ENCODE assay signal across 8 cellular contexts in genomic region chr12:110281549-110282342, GRCh38. TPM values are rescaled to one million over a fixed set of nuclear protein-coding genes. Genes with fewer than 3 reads are reported as not detected.
DNase-seq lines count a peak whose midpoint lies in the region; ATAC-seq, FAIRE-seq and TF ChIP-seq lines count a peak whose summit lies in the region.

No MANE protein-coding gene starts in this region.

- no peak for FAIRE-seq in H1 (lab: Jason Lieb, UNC)

- H4K5ac ChIP-seq in H1 (ENCODE audit: insufficient read length, low read depth, low read length): peak overlapping the region; percentile 99

- peak overlapping the region; percentile 99 for H2BK5ac ChIP-seq in H1 (ENCODE audit: low read depth, low read length)

- peaks cover 24 to 49% of the 10 kb centered on the region in 2 experiments for H3K79me2 ChIP-seq in H1 (ENCODE audit: control insufficient read depth in 1 of 2, insufficient read depth in 2 of 2, low read length in 2 of 2)

- H2BK12ac ChIP-seq in H1 (ENCODE audit: low read depth, low read length): peak overlapping the region; percentile 80; the same call in 1 of the 2 replicates

- 2% methylated on average over 55 of the region's 83 CpGs; no CpG with 5 or more reads in 1 of the 2 experiments for WGBS in H1 (ENCODE audit: extremely low coverage in 1 of 2, insufficient coverage in 1 of 2, insufficient read length in 1 of 2, insufficient replicate concordance in 2 of 2, low coverage in 1 of 2, low lambda C conversion rate in 2 of 2, missing lambda C conversion rate in 1 of 2), 2 experiments

- peaks cover 0 to 3% (median 1%) of the 10 kb centered on the region in 4 experiments; a peak in 2 of 7 replicates for H3K27me3 ChIP-seq in H1 (replicated peaks in 1 of 4; ENCODE audit: control insufficient read depth in 3 of 4, extremely low read depth in 1 of 4, insufficient read depth in 3 of 4, low read length in 3 of 4)
- H3K27me3 ChIP-seq in mononuclear cell (ENCODE audit: insufficient read depth, low read length): no peaks in the 10 kb centered on the region

- H3K14ac ChIP-seq in H1 (ENCODE audit: insufficient read length): peak overlapping the region; percentile 37

- TF ChIP-seq EP300 in H1 (IDR thresholded peaks at IDR 0.05; ENCODE audit: borderline replicate concordance in 1 of 2, low read depth in 2 of 2, low read length in 2 of 2): no peak

- H3K18ac ChIP-seq in H1 (ENCODE audit: extremely low read depth, low read length): peak overlapping the region; percentile 98

- H3K9ac ChIP-seq in H1 (replicated peaks in 1 of 4; ENCODE audit: extremely low read depth in 1 of 4, low read depth in 3 of 4, low read length in 3 of 4): peak overlapping the region; percentile 89 to 99 (median 98)

- DNase-seq in SHP77 (lab: John Stamatoyannopoulos, UW): peak; percentile 66 to 68
- no peak for DNase-seq in SHP77 treated with DMSO at 0.1 percent for 48 hours (lab: John Stamatoyannopoulos, UW)
- DNase-seq in NCI-H2227 treated with DMSO at 0.1 percent for 48 hours (lab: John Stamatoyannopoulos, UW): peak; percentile 59
- peak; percentile 81 for DNase-seq in activated CD8-positive, alpha-beta memory T cell treated with anti-CD3 and anti-CD28 coated beads for 24 hours
- DNase-seq in H1 (ENCODE audit: low read depth in 1 of 2, low spot score in 2 of 2): peak in 1 of 2 experiments; percentile 72
- DNase-seq in stimulated activated CD8-positive, alpha-beta memory T cell treated with anti-CD3 and anti-CD28 coated beads, Interleukin-4, amount 100 ng/mL, for 24 hours (ENCODE audit: low read depth): peak; percentile 37

- no peaks in the 10 kb centered on the region; the same call in 1 of the 2 replicates for H3K79me1 ChIP-seq in H1 (ENCODE audit: low read depth, low read length)

- POLR2A ChIA-PET in H1 (lab: Charles Lee; ENCODE audit: partially characterized antibody): interaction anchor here (0.8 to 4.5 kb wide), 30 partner anchors 9 to 282 kb away, joined by 3 to 41 read pairs (median 4); partner anchors contain the start of genes ANKRD13A, FAM216A, GPN3 and IFT81

- ATAC-seq in HG02798 (IDR thresholded peaks at IDR 0.05; ENCODE audit: poor library complexity, unreplicated experiment): peak; percentile 41

- peaks cover 10 to 18% of the 10 kb centered on the region in 2 experiments for H4K20me1 ChIP-seq in H1 (replicated peaks in 1 of 2; ENCODE audit: control insufficient read depth in 1 of 2, insufficient read depth in 2 of 2, low read length in 2 of 2)

- CTCF ChIA-PET in H1 (lab: Charles Lee; ENCODE audit: partially characterized antibody): interaction anchor here (1.1 to 1.3 kb wide), 3 partner anchors 11 to 49 kb away, joined by 3 to 6 read pairs (median 4); no protein-coding TSS in a partner anchor

- peak overlapping the region; percentile 63 for H2BK120ac ChIP-seq in H1 (replicated peaks; ENCODE audit: low read depth, low read length)

- peak overlapping the region; percentile 97; the same call in 1 of the 2 replicates for H4K8ac ChIP-seq in H1 (ENCODE audit: extremely low read depth, insufficient read depth, low read length)

- H3K4me1 ChIP-seq in H1 (replicated peaks in 1 of 4; ENCODE audit: control insufficient read depth in 3 of 4, insufficient read depth in 4 of 4, low read length in 3 of 4) (peaks cover 4 to 13% (median 8%) of the 10 kb centered on the region in 4 experiments; a peak in 5 of 7 replicates), mononuclear cell (ENCODE audit: insufficient read depth, low read length) (peaks cover 47% of the 10 kb centered on the region)

- peaks cover 15% of the 10 kb centered on the region for H3K23me2 ChIP-seq in H1 (ENCODE audit: low read depth, low read length)

- H3K27ac ChIP-seq in H1 (ENCODE audit: low read depth, low read length): peak overlapping the region; percentile 97

- peak overlapping the region; percentile 71 to 74 for H3K4me2 ChIP-seq in H1 (ENCODE audit: insufficient read depth in 1 of 2, low read depth in 2 of 2, low read length in 2 of 2)

- peak overlapping the region; percentile 95 for H4K91ac ChIP-seq in H1 (replicated peaks; ENCODE audit: insufficient read length, low read length)

- peak overlapping the region; percentile 96 for H3K56ac ChIP-seq in H1 (replicated peaks; ENCODE audit: insufficient read length, low read depth, low read length)

- H2AK5ac ChIP-seq in H1 (ENCODE audit: low read depth, low read length): peak overlapping the region; percentile 95; the same call in 1 of the 2 replicates

- no peak overlapping the region for H2BK20ac ChIP-seq in H1 (ENCODE audit: low read length)

- H2AFZ ChIP-seq in H1 (ENCODE audit: low read length): peak overlapping the region; percentile 9; the same call in 1 of the 2 replicates

- 0 out of 2 replicates have a peak overlapping the region, but pooled peaks have one; percentile 61 for H2BK15ac ChIP-seq in H1 (ENCODE audit: low read length)

- H3K36me3 ChIP-seq in H1 (ENCODE audit: control insufficient read depth in 2 of 4, insufficient read depth in 4 of 4, low read length in 3 of 4): peaks cover 0 to 28% (median 5%) of the 10 kb centered on the region in 4 experiments; a peak in 3 of 8 replicates

- peak; percentile 54 to 80; a peak in 2 of 3 replicates for TF ChIP-seq POLR2A in H1 (IDR thresholded peaks at IDR 0.05; ENCODE audit: control extremely low read depth in 1 of 2, low read depth in 2 of 2, low read length in 2 of 2)

- H3K4me3 ChIP-seq in H1 (ENCODE audit: extremely low read depth in 1 of 4, insufficient read depth in 2 of 4, low read depth in 3 of 4, low read length in 4 of 4): peak overlapping the region; percentile 91 to 98 (median 94)
- H3K4me3 ChIP-seq in mononuclear cell (ENCODE audit: low read length): peak overlapping the region; percentile 75

- TF ChIP-seq RAD21 in H1 (IDR thresholded peaks at IDR 0.05 in 1 of 2, conservative IDR thresholded peaks at IDR 0.05 in 1 of 2; ENCODE audit: low read depth in 2 of 2, low read length in 2 of 2): no peak

- TF ChIP-seq CTCF in H1 (IDR thresholded peaks at IDR 0.05; ENCODE audit: control extremely low read depth in 1 of 3, insufficient read depth in 1 of 3, low read depth in 1 of 3, low read length in 3 of 3): no peak

- peak overlapping the region; percentile 100 for H3K4ac ChIP-seq in H1 (replicated peaks; ENCODE audit: insufficient read length, low read depth, low read length)

- H3K23ac ChIP-seq in H1 (ENCODE audit: insufficient read length): peak overlapping the region; percentile 53

- H3K9me3 ChIP-seq in H1 (ENCODE audit: insufficient read depth in 2 of 2, low read depth in 1 of 2, low read length in 1 of 2) (no peaks in the 10 kb centered on the region), mononuclear cell (ENCODE audit: low read depth, low read length) (no peaks in the 10 kb centered on the region)

TF ChIP-seq in H1, 55 proteins besides CTCF, POLR2A, EP300 and RAD21 (continues in another document):
- TF ChIP-seq ATF2 (IDR thresholded peaks at IDR 0.05; ENCODE audit: low read length): 0 out of 2 replicates have a peak, but pooled peaks have one; percentile 71
- TF ChIP-seq TAF1 (IDR thresholded peaks at IDR 0.05; ENCODE audit: low read depth, low read length): peak; percentile 68
- no peak for TF ChIP-seq MAFK (IDR thresholded peaks at IDR 0.05; ENCODE audit: low read depth, low read length)
- 0 out of 2 replicates have a peak, but pooled peaks have one; percentile 16 for TF ChIP-seq GABPA (IDR thresholded peaks at IDR 0.05; ENCODE audit: borderline replicate concordance, insufficient read depth, low read length)
- TF ChIP-seq RBBP5 (IDR thresholded peaks at IDR 0.05; ENCODE audit: borderline replicate concordance, low read depth, low read length): no peak
- peak; percentile 83 for TF ChIP-seq KDM4A (IDR thresholded peaks at IDR 0.05; ENCODE audit: low read depth, low read length, severe bottlenecking)
- peak; percentile 66 for TF ChIP-seq ASH2L (IDR thresholded peaks at IDR 0.05; ENCODE audit: low read length)
- TF ChIP-seq CHD1 (IDR thresholded peaks at IDR 0.05; ENCODE audit: low read depth, low read length): no peak
- peak; percentile 84; the same call in 1 of the 2 replicates for TF ChIP-seq YY1 (IDR thresholded peaks at IDR 0.05; ENCODE audit: low read depth, low read length)
- peak; percentile 81 for TF ChIP-seq POLR2AphosphoS5 (IDR thresholded peaks at IDR 0.05; ENCODE audit: low read depth, low read length)
- peak in 1 of 2 experiments; percentile 32; a peak in 2 of 4 replicates for TF ChIP-seq SIN3A (conservative IDR thresholded peaks at IDR 0.05 in 1 of 2, IDR thresholded peaks at IDR 0.05 in 1 of 2; ENCODE audit: low read depth in 1 of 2, low read length in 2 of 2)
- TF ChIP-seq E2F6 (IDR thresholded peaks at IDR 0.05): peak; percentile 31; the same call in 1 of the 2 replicates
- no peak for TF ChIP-seq TEAD4 (IDR thresholded peaks at IDR 0.05; ENCODE audit: low read depth, low read length)

RNA-seq across cellular contexts. Expression of gene ATP2A2, which starts 0.7 kb away (rescaled TPM):
- total RNA-seq in H1 (2021; fragmentation: NEBNext Ultra II Directional; extraction: Animal tissue kit (Norgen Biotek cat#: 25700)): 271 and 275 TPM in 2 replicates
- 86.1 and 108 TPM in 2 replicates for polyA plus RNA-seq in H1 (2011; rRNA removed)
- polyA plus RNA-seq in H1 (2011; cell fraction: cytosol; rRNA removed): 68.1 TPM
- polyA plus RNA-seq in H1 (2011; cell fraction: nucleus; rRNA removed): 223 TPM
- 156 to 188 TPM (median 182 TPM) in 4 replicates for polyA plus RNA-seq in H1 (2012, experiment 1 of 2)
- polyA plus RNA-seq in H1 (2012, experiment 2 of 2): 31.3 TPM
- polyA plus RNA-seq in H1 (2013, experiment 1 of 2): 215 TPM
- polyA plus RNA-seq in H1 (2013, experiment 2 of 2): 215 TPM
- polyA minus RNA-seq in H1 (2011; rRNA and poly(A)+ RNA removed): 236 and 249 TPM in 2 replicates
- polyA minus RNA-seq in H1 (2011; cell fraction: cytosol; rRNA and poly(A)+ RNA removed): 106 TPM
- polyA minus RNA-seq in H1 (2011; cell fraction: nucleus; rRNA and poly(A)+ RNA removed): 156 TPM
- 71.7 TPM for total RNA-seq in mononuclear cell
